17 cellular contexts compared by ENCODE assay signal in the genomic region with DNA sequence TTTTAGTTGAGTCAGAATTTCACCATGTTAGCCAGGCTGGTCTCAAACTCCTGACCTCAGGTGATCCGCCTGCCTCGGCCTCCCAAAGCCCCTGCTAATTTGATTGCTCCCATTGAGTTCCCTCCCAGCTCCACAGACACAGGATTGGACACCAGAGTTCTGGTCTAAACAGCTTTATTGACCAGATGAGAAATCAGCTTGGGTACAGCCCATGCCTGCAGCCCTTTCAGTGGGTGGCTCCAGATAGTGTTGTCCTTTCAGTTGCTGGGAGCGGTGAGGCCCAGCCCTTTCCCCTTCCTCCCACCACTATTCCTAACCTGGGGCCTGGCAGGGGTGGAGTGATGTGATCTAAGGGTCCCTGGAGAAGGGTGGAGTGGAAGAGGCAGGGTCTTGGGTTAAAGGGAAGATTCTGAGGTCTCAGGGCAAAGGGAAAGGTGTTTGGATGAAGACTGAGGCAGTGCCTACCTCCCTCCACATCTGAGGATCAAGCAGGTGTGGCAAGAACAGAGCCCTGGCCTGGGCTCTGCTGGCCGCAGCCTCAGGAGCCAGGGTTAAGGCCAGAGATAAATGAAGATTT. TPM values are rescaled to one million over a fixed set of nuclear protein-coding genes. Genes with fewer than 3 reads are reported as not detected.
DNase-seq lines count a peak whose midpoint lies in the region; ATAC-seq and TF ChIP-seq lines count a peak whose summit lies in the region.
"Had no signal": no experiment of that assay in that cellular context is flagged by ENCODE, and none has a peak within 500 bp of the region (broad histone marks: within the 10 kb centered on the region; RNA-seq: fewer than 3 reads in every experiment).

No MANE protein-coding gene starts in this region.

- no peaks in the 10 kb centered on the region for H3K27me3 Mint-ChIP-seq in activated T-helper 17 cell treated with anti-CD3 and anti-CD28 coated beads, Interleukin-2, amount 50 U/mL, for 72 hours
- H3K27me3 Mint-ChIP-seq in memory B cell, result no peaks in the 10 kb centered on the region
- H3K27me3 Mint-ChIP-seq in activated CD4-positive, alpha-beta memory T cell treated with anti-CD3 and anti-CD28 coated beads, Interleukin-2, amount 10 ng/mL, durations not matched to agents 7 days and 5 days, result peaks cover 9% of the 10 kb centered on the region

- peaks cover 10% of the 10 kb centered on the region for H3K36me3 Mint-ChIP-seq in activated T-helper 17 cell treated with anti-CD3 and anti-CD28 coated beads, Interleukin-2, amount 50 U/mL, for 72 hours (ENCODE audit: low read depth)
- peaks cover 3% of the 10 kb centered on the region for H3K36me3 Mint-ChIP-seq in memory B cell
- peaks cover 18% of the 10 kb centered on the region for H3K36me3 Mint-ChIP-seq in activated CD4-positive, alpha-beta memory T cell treated with anti-CD3 and anti-CD28 coated beads, Interleukin-2, amount 10 ng/mL, durations not matched to agents 7 days and 5 days (ENCODE audit: low read depth)

- no peaks in the 10 kb centered on the region for H3K4me1 ChIP-seq in HEK293 (ENCODE audit: control insufficient read depth, insufficient read depth, low read length)
- H3K4me1 ChIP-seq in thyroid gland, result peaks cover 17 to 49% of the 10 kb centered on the region in 2 donors

- no peak for ATAC-seq in activated T-helper 17 cell treated with anti-CD3 and anti-CD28 coated beads, Interleukin-2, amount 50 U/mL, for 72 hours (replicated peaks)
- ATAC-seq in memory B cell (ENCODE audit: low read depth) (no peak), GM18861 (IDR thresholded peaks at IDR 0.05; ENCODE audit: unreplicated experiment) (no peak)

- H3K4me3 ChIP-seq in HEK293 (ENCODE audit: low read depth, low read length), result no peak overlapping the region
- no peak overlapping the region for H3K4me3 ChIP-seq in thyroid gland (replicated peaks in 1 of 3)
- H3K4me3 ChIP-seq: colonic mucosa, skin epidermis had no signal

- H3K9me3 Mint-ChIP-seq in activated T-helper 17 cell treated with anti-CD3 and anti-CD28 coated beads, Interleukin-2, amount 50 U/mL, for 72 hours, result no peaks in the 10 kb centered on the region
- no peaks in the 10 kb centered on the region for H3K9me3 Mint-ChIP-seq in memory B cell
- H3K9me3 Mint-ChIP-seq in activated CD4-positive, alpha-beta memory T cell treated with anti-CD3 and anti-CD28 coated beads, Interleukin-2, amount 10 ng/mL, durations not matched to agents 7 days and 5 days, result no peaks in the 10 kb centered on the region

- no peaks in the 10 kb centered on the region for H3K27me3 ChIP-seq in thyroid gland
- H3K27me3 ChIP-seq: colonic mucosa had no signal

- CTCF ChIA-PET in HEK293 (lab: Yijun Ruan, JAX), result interaction anchor here (0.6 to 14.9 kb wide), 20 partner anchors 8 to 310 kb away, joined by 3 to 471 read pairs (median 10); a partner anchor contains a TSS
- CTCF ChIA-PET in activated CD4-positive, alpha-beta memory T cell treated with anti-CD3 and anti-CD28 coated beads, Interleukin-2, amount 10 ng/mL, durations not matched to agents 7 days and 5 days (lab: Charles Lee), result interaction anchor here (2.2 to 15.2 kb wide), 6 partner anchors 8 to 50 kb away, joined by 7 to 350 read pairs (median 54); a partner anchor contains a TSS

- TF ChIP-seq CTCF in HEK293 (tag by site-specific recombination; IDR thresholded peaks at IDR 0.05), result no peak
- no peak for TF ChIP-seq CTCF in thyroid gland (IDR thresholded peaks at IDR 0.05)

- POLR2A ChIA-PET in HEK293 (lab: Yijun Ruan, JAX), result interaction anchor here (0.6 to 4.4 kb wide), 5 partner anchors 11 to 36 kb away, joined by 4 to 42 read pairs (median 7); a partner anchor contains a TSS
- POLR2A ChIA-PET in activated CD4-positive, alpha-beta memory T cell treated with anti-CD3 and anti-CD28 coated beads, Interleukin-2, amount 10 ng/mL, durations not matched to agents 7 days and 5 days (lab: Charles Lee), result interaction anchor here (2.8 to 4.6 kb wide), 3 partner anchors 23 to 32 kb away, joined by 9 to 48 read pairs (median 43); a partner anchor contains a TSS

- intact Hi-C loops in thyroid gland (cut with DNase I), result loop anchor here (5.0 kb wide), 1 partner anchor 36 kb away; no protein-coding TSS in a partner anchor

- no peak for DNase-seq in memory B cell (ENCODE audit: low spot score in 2 of 2)
- no peak for DNase-seq in thyroid gland
- DNase-seq in inferior parietal cortex (ENCODE audit: extremely low spot score), result no peak
- DNase-seq in dermis blood vessel endothelial cell, result no peak
- no peak for DNase-seq in activated CD4-positive, alpha-beta memory T cell treated with anti-CD3 and anti-CD28 coated beads, Interleukin-2, amount 10 ng/mL, durations not matched to agents 7 days and 5 days
- DNase-seq: activated CD8-positive, alpha-beta memory T cell treated with anti-CD3 and anti-CD28 coated beads, Interleukin-2, amount 50 U/mL, for 4 hours; colonic mucosa; glutamatergic neuron; GOT3; NCI-H1436 treated with DMSO at 0.1 percent for 48 hours; NCI-H748 treated with DMSO at 0.1 percent for 48 hours; stimulated activated CD4-positive, alpha-beta T cell treated with anti-CD3 and anti-CD28 coated beads, Interleukin-4, amount 100 ng/mL, for 1 hour; T1000 had no signal

- no peak for TF ChIP-seq POLR2A in thyroid gland (IDR thresholded peaks at IDR 0.05)

- peak overlapping the region; percentile 57 for H3K27ac Mint-ChIP-seq in activated T-helper 17 cell treated with anti-CD3 and anti-CD28 coated beads, Interleukin-2, amount 50 U/mL, for 72 hours
- H3K27ac Mint-ChIP-seq in memory B cell, result peak overlapping the region; percentile 19
- no peak overlapping the region for H3K27ac Mint-ChIP-seq in activated CD4-positive, alpha-beta memory T cell treated with anti-CD3 and anti-CD28 coated beads, Interleukin-2, amount 10 ng/mL, durations not matched to agents 7 days and 5 days

- H3K36me3 ChIP-seq in HEK293 (ENCODE audit: control insufficient read depth in 2 of 2, insufficient read depth in 1 of 2, low read length in 2 of 2), result no peaks in the 10 kb centered on the region
- peaks cover 18 to 22% of the 10 kb centered on the region in 2 donors for H3K36me3 ChIP-seq in thyroid gland

- H3K4me3 Mint-ChIP-seq in activated T-helper 17 cell treated with anti-CD3 and anti-CD28 coated beads, Interleukin-2, amount 50 U/mL, for 72 hours, result no peak overlapping the region
- no peak overlapping the region for H3K4me3 Mint-ChIP-seq in memory B cell
- H3K4me3 Mint-ChIP-seq in activated CD4-positive, alpha-beta memory T cell treated with anti-CD3 and anti-CD28 coated beads, Interleukin-2, amount 10 ng/mL, durations not matched to agents 7 days and 5 days, result no peak overlapping the region

- peaks cover 5% of the 10 kb centered on the region for H3K4me1 Mint-ChIP-seq in activated T-helper 17 cell treated with anti-CD3 and anti-CD28 coated beads, Interleukin-2, amount 50 U/mL, for 72 hours
- peaks cover 12% of the 10 kb centered on the region for H3K4me1 Mint-ChIP-seq in memory B cell
- H3K4me1 Mint-ChIP-seq in activated CD4-positive, alpha-beta memory T cell treated with anti-CD3 and anti-CD28 coated beads, Interleukin-2, amount 10 ng/mL, durations not matched to agents 7 days and 5 days, result peaks cover 34% of the 10 kb centered on the region

- H3K27ac ChIP-seq in HEK293 (ENCODE audit: extremely low read depth, low read depth, low read length), result no peak overlapping the region
- H3K27ac ChIP-seq in thyroid gland, result peak overlapping the region in 2 of 3 donors; percentile 64 to 66
- H3K27ac ChIP-seq: colonic mucosa had no signal

- 95 to 100% methylated on average over 4 of the region's 4 CpGs for WGBS in thyroid gland, 2 donors

- H3K9me3 ChIP-seq in HEK293 (ENCODE audit: control insufficient read depth, insufficient read depth, low read depth, low read length) (no peaks in the 10 kb centered on the region), thyroid gland (no peaks in the 10 kb centered on the region)
- H3K9me3 ChIP-seq: colonic mucosa had no signal

TF ChIP-seq in HEK293, 187 proteins besides CTCF, POLR2A, EP300 and RAD21 (continues in another document):
- TF ChIP-seq BCL11B (tag by site-specific recombination; IDR thresholded peaks at IDR 0.05; ENCODE audit: low read depth) (no peak), ZNF792 (tag by site-specific recombination; IDR thresholded peaks at IDR 0.05) (no peak), ZNF394 (tag by site-specific recombination; IDR thresholded peaks at IDR 0.05; ENCODE audit: borderline replicate concordance) (no peak), ZFHX2 (tag by site-specific recombination; conservative IDR thresholded peaks at IDR 0.05) (peak; percentile 33; the same call in 1 of the 2 replicates), EGR2 (tag by site-specific recombination; IDR thresholded peaks at IDR 0.05; ENCODE audit: low read depth) (no peak), ZNF138 (tag by site-specific recombination; IDR thresholded peaks at IDR 0.05; ENCODE audit: borderline replicate concordance) (no peak), ZNF707 (tag by site-specific recombination; IDR thresholded peaks at IDR 0.05) (no peak)
- TF ChIP-seq, protein P1, sequence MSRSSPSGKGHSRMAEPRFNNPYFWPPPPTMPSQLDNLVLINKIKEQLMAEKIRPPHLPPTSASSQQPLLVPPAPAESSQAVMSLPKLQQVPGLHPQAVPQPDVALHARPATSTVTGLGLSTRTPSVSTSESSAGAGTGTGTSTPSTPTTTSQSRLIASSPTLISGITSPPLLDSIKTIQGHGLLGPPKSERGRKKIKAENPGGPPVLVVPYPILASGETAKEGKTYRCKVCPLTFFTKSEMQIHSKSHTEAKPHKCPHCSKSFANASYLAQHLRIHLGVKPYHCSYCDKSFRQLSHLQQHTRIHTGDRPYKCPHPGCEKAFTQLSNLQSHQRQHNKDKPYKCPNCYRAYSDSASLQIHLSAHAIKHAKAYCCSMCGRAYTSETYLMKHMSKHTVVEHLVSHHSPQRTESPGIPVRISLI (tag by site-specific recombination; IDR thresholded peaks at IDR 0.05), result no peak

RNA-seq across cellular contexts. Expression of a gene that starts 14.5 kb away (rescaled TPM):
- total RNA-seq in activated T-helper 17 cell treated with anti-CD3 and anti-CD28 coated beads, Interleukin-2, amount 50 U/mL, for 72 hours, result 10 to 100 TPM in 1 of 2 donors, 1 to 10 TPM in 1; 9.4 to 21.0 TPM
- total RNA-seq in thyroid gland (10 to 100 TPM; 17.2 to 33.3 (median 21.6) TPM), dermis blood vessel endothelial cell (29.4 and 56.3 TPM in 2 replicates)
- 10 to 100 TPM in 1 of 2 experiments, 1 to 10 TPM in 1; 9.0 to 11.4 TPM for total RNA-seq in activated CD4-positive, alpha-beta memory T cell treated with anti-CD3 and anti-CD28 coated beads, Interleukin-2, amount 10 ng/mL, durations not matched to agents 7 days and 5 days

RNA-seq across cellular contexts. Expression of a gene that starts 23.5 kb away (rescaled TPM):
- total RNA-seq in activated T-helper 17 cell treated with anti-CD3 and anti-CD28 coated beads, Interleukin-2, amount 50 U/mL, for 72 hours, result 10 to 100 TPM; 25.0 to 51.1 TPM
- total RNA-seq in thyroid gland, result 100 to 1,000 TPM; 285 to 835 (median 454) TPM
- total RNA-seq in dermis blood vessel endothelial cell, result 256 and 443 TPM in 2 replicates
- 10 to 100 TPM; 77.1 to 77.8 TPM for total RNA-seq in activated CD4-positive, alpha-beta memory T cell treated with anti-CD3 and anti-CD28 coated beads, Interleukin-2, amount 10 ng/mL, durations not matched to agents 7 days and 5 days

RNA-seq across cellular contexts. Expression of a gene that starts 55.5 kb away (rescaled TPM):
- total RNA-seq in activated T-helper 17 cell treated with anti-CD3 and anti-CD28 coated beads, Interleukin-2, amount 50 U/mL, for 72 hours, result 1 to 10 TPM in 1 of 2 donors, under 1 TPM in 1; 0.28 to 1.3 TPM
- total RNA-seq in thyroid gland (10 to 100 TPM; 13.3 to 29.7 (median 24.1) TPM), dermis blood vessel endothelial cell (16.5 and 27.0 TPM in 2 replicates)
- total RNA-seq in activated CD4-positive, alpha-beta memory T cell treated with anti-CD3 and anti-CD28 coated beads, Interleukin-2, amount 10 ng/mL, durations not matched to agents 7 days and 5 days, result 1 to 10 TPM; 2.8 to 3.0 TPM
